ENCODE assay signal across 8 cellular contexts in genomic region chr11:61797263-61797944, GRCh38. TPM values are rescaled to one million over a fixed set of nuclear protein-coding genes. Genes with fewer than 3 reads are reported as not detected.
DNase-seq lines count a peak whose midpoint lies in the region; ATAC-seq and TF ChIP-seq lines count a peak whose summit lies in the region.

No MANE protein-coding gene starts in this region.

- TF ChIP-seq POLR2A in uterus (IDR thresholded peaks at IDR 0.05), result no peak

- H3K9me3 ChIP-seq in uterus, result no peaks in the 10 kb centered on the region

- no peak overlapping the region for H3K9ac ChIP-seq in KMS-11

- peaks cover 66% of the 10 kb centered on the region for H3K36me3 Mint-ChIP-seq in activated T-helper 2 cell treated with anti-CD3 and anti-CD28 coated beads, Interferon-gamma antibody, Interleukin-2, Interleukin-4, amounts not matched to agents 10 μg/mL and 5 μg/mL and 100 μg/mL, durations not matched to agents 14 hours and 24 hours and 36 hours (ENCODE audit: low read depth)

- no peaks in the 10 kb centered on the region for H3K27me3 Mint-ChIP-seq in activated T-helper 2 cell treated with anti-CD3 and anti-CD28 coated beads, Interferon-gamma antibody, Interleukin-2, Interleukin-4, amounts not matched to agents 10 μg/mL and 5 μg/mL and 100 μg/mL, durations not matched to agents 14 hours and 24 hours and 36 hours (ENCODE audit: low read depth)

- H3K4me1 Mint-ChIP-seq in activated T-helper 2 cell treated with anti-CD3 and anti-CD28 coated beads, Interferon-gamma antibody, Interleukin-2, Interleukin-4, amounts not matched to agents 10 μg/mL and 5 μg/mL and 100 μg/mL, durations not matched to agents 14 hours and 24 hours and 36 hours (ENCODE audit: low read depth), result peaks cover 45% of the 10 kb centered on the region

- H3K27ac Mint-ChIP-seq in activated T-helper 2 cell treated with anti-CD3 and anti-CD28 coated beads, Interferon-gamma antibody, Interleukin-2, Interleukin-4, amounts not matched to agents 10 μg/mL and 5 μg/mL and 100 μg/mL, durations not matched to agents 14 hours and 24 hours and 36 hours, result peak overlapping the region; percentile 56

- H3K4me2 ChIP-seq in KMS-11, result no peak overlapping the region

- H3K4me3 Mint-ChIP-seq in activated T-helper 2 cell treated with anti-CD3 and anti-CD28 coated beads, Interferon-gamma antibody, Interleukin-2, Interleukin-4, amounts not matched to agents 10 μg/mL and 5 μg/mL and 100 μg/mL, durations not matched to agents 14 hours and 24 hours and 36 hours (ENCODE audit: low read depth), result no peak overlapping the region

- no peak overlapping the region for H2AFZ ChIP-seq in KMS-11 (ENCODE audit: low read depth)

- TF ChIP-seq CTCF in KMS-11 (conservative IDR thresholded peaks at IDR 0.05; ENCODE audit: low read depth, low read length) (peak; percentile 79), foreskin fibroblast (IDR thresholded peaks at IDR 0.05; ENCODE audit: low read depth, low read length) (peak; percentile 68), omental fat pad (IDR thresholded peaks at IDR 0.05) (peak in 1 of 3 donors; percentile 49), uterus (IDR thresholded peaks at IDR 0.05) (peak; percentile 79 to 97 (median 88))

- H3K4me3 ChIP-seq in KMS-11 (IDR thresholded peaks at IDR 0.05; ENCODE audit: insufficient read depth, low read depth, low read length) (no peak overlapping the region), foreskin fibroblast (ENCODE audit: low read depth in 1 of 2, low read length in 2 of 2) (no peak overlapping the region), uterus (no peak overlapping the region)

- H3K79me2 ChIP-seq in KMS-11 (ENCODE audit: insufficient read depth, low read depth), result peaks cover 49% of the 10 kb centered on the region

- H3K27me3 ChIP-seq in KMS-11 (ENCODE audit: insufficient read depth, low read depth), result no peaks in the 10 kb centered on the region
- H3K27me3 ChIP-seq in uterus, result no peaks in the 10 kb centered on the region

- H3K9me3 Mint-ChIP-seq in activated T-helper 2 cell treated with anti-CD3 and anti-CD28 coated beads, Interferon-gamma antibody, Interleukin-2, Interleukin-4, amounts not matched to agents 10 μg/mL and 5 μg/mL and 100 μg/mL, durations not matched to agents 14 hours and 24 hours and 36 hours, result no peaks in the 10 kb centered on the region

- ATAC-seq in omental fat pad (ENCODE audit: low FRiP score) (peak; percentile 42), GM19397 (IDR thresholded peaks at IDR 0.05; ENCODE audit: unreplicated experiment) (no peak)

- intact Hi-C loops in activated T-helper 2 cell treated with anti-CD3 and anti-CD28 coated beads, Interferon-gamma antibody, Interleukin-2, Interleukin-4, amounts not matched to agents 10 μg/mL and 5 μg/mL and 100 μg/mL, durations not matched to agents 14 hours and 24 hours and 36 hours (cut with micrococcal nuclease), result loop anchor here (1.0 kb wide), 5 partner anchors 19 to 285 kb away; partner anchors contain the start of gene FADS2
- intact Hi-C loops in uterus (cut with DNase I; ENCODE audit: low total_unique reads), result loop anchor here (10.0 kb wide), 1 partner anchor 97 kb away; the partner anchor contains the start of gene FADS3

- peaks cover 4% of the 10 kb centered on the region; the same call in 1 of the 2 replicates for H3K36me3 ChIP-seq in KMS-11 (ENCODE audit: insufficient read depth)
- H3K36me3 ChIP-seq in uterus, result no peaks in the 10 kb centered on the region

- H3K4me1 ChIP-seq in KMS-11 (ENCODE audit: low read depth, poor library complexity, severe bottlenecking) (peaks cover 27% of the 10 kb centered on the region), uterus (peaks cover 4 to 5% of the 10 kb centered on the region in 2 donors)

- DNase-seq in COR-L47 (lab: John Stamatoyannopoulos, UW) (peak; percentile 65), foreskin fibroblast (peak; percentile 75 to 90), omental fat pad (ENCODE audit: low spot score) (peak; percentile 66), uterus (peak; percentile 78 to 86)
- DNase-seq in activated T-helper 2 cell treated with anti-CD3 and anti-CD28 coated beads, Interferon-gamma antibody, Interleukin-2, Interleukin-4, amounts not matched to agents 10 μg/mL and 5 μg/mL and 100 μg/mL, durations not matched to agents 14 hours and 24 hours and 36 hours (ENCODE audit: low spot score), result peak; percentile 58

- peaks cover 4% of the 10 kb centered on the region; the same call in 1 of the 2 replicates for H4K20me1 ChIP-seq in KMS-11 (ENCODE audit: insufficient read depth)

- no peak overlapping the region for H3K27ac ChIP-seq in KMS-11
- peak overlapping the region; percentile 56 to 70 for H3K27ac ChIP-seq in uterus

TF ChIP-seq in PFSK-1, 5 proteins besides CTCF, POLR2A, EP300 and RAD21:
- TF ChIP-seq SIN3A (IDR thresholded peaks at IDR 0.05; ENCODE audit: borderline replicate concordance, insufficient read depth, low read length) (no peak), REST (IDR thresholded peaks at IDR 0.05; ENCODE audit: insufficient read depth in 1 of 2, low read depth in 2 of 2, low read length in 2 of 2) (no peak), FOXP2 (optimal IDR thresholded peaks at IDR 0.05; ENCODE audit: borderline replicate concordance, extremely low read depth, extremely low read length, insufficient read depth) (no peak), POLR2AphosphoS5 (IDR thresholded peaks at IDR 0.05; ENCODE audit: low read depth, low read length) (peak; percentile 51; the same call in 1 of the 2 replicates), TAF1 (IDR thresholded peaks at IDR 0.05; ENCODE audit: borderline replicate concordance, insufficient read depth, low read length) (no peak)
TF ChIP-seq in PFSK-1: peak in this region for 1.

RNA-seq across cellular contexts. Expression of gene FEN1, which starts 4.7 kb away (rescaled TPM):
- polyA plus RNA-seq in PFSK-1 (2012; ENCODE audit: insufficient read length, low read depth), result 37.6 TPM
- 130 and 131 TPM in 2 replicates for total RNA-seq in activated T-helper 2 cell treated with anti-CD3 and anti-CD28 coated beads, Interferon-gamma antibody, Interleukin-2, Interleukin-4, amounts not matched to agents 10 μg/mL and 5 μg/mL and 100 μg/mL, durations not matched to agents 14 hours and 24 hours and 36 hours
- total RNA-seq in omental fat pad (1 to 10 TPM; 4.7 to 8.9 (median 6.7) TPM), uterus (10 to 100 TPM in 1 of 4 donors, 1 to 10 TPM in 2, under 1 TPM in 1; 0.77 to 19.4 (median 6.8) TPM)

RNA-seq across cellular contexts. Expression of gene TMEM258, which starts 5.0 kb away (rescaled TPM):
- polyA plus RNA-seq in PFSK-1 (2012; ENCODE audit: insufficient read length, low read depth), result 247 TPM
- 187 and 192 TPM in 2 replicates for total RNA-seq in activated T-helper 2 cell treated with anti-CD3 and anti-CD28 coated beads, Interferon-gamma antibody, Interleukin-2, Interleukin-4, amounts not matched to agents 10 μg/mL and 5 μg/mL and 100 μg/mL, durations not matched to agents 14 hours and 24 hours and 36 hours
- 10 to 100 TPM; 27.9 to 52.6 (median 43.4) TPM for total RNA-seq in omental fat pad
- 10 to 100 TPM; 14.6 to 96.9 (median 38.7) TPM for total RNA-seq in uterus

RNA-seq across cellular contexts. Expression of gene FADS1, which starts 19.4 kb away (rescaled TPM):
- polyA plus RNA-seq in PFSK-1 (2012; ENCODE audit: insufficient read length, low read depth), result 59.6 TPM
- total RNA-seq in activated T-helper 2 cell treated with anti-CD3 and anti-CD28 coated beads, Interferon-gamma antibody, Interleukin-2, Interleukin-4, amounts not matched to agents 10 μg/mL and 5 μg/mL and 100 μg/mL, durations not matched to agents 14 hours and 24 hours and 36 hours, result 114 and 116 TPM in 2 replicates
- total RNA-seq in omental fat pad (10 to 100 TPM; 20.1 to 49.1 (median 22.0) TPM), uterus (10 to 100 TPM; 23.8 to 57.1 (median 38.3) TPM)

RNA-seq across cellular contexts. Expression of gene FADS2, which starts 30.7 kb away (rescaled TPM):
- polyA plus RNA-seq in PFSK-1 (2012; ENCODE audit: insufficient read length, low read depth), result 10.7 TPM
- 366 and 381 TPM in 2 replicates for total RNA-seq in activated T-helper 2 cell treated with anti-CD3 and anti-CD28 coated beads, Interferon-gamma antibody, Interleukin-2, Interleukin-4, amounts not matched to agents 10 μg/mL and 5 μg/mL and 100 μg/mL, durations not matched to agents 14 hours and 24 hours and 36 hours
- total RNA-seq in omental fat pad (10 to 100 TPM in 3 of 4 donors, 1 to 10 TPM in 1; 7.8 to 40.1 (median 16.2) TPM), uterus (100 to 1,000 TPM in 2 of 4 donors, 10 to 100 TPM in 2; 13.5 to 117 (median 84.9) TPM)

RNA-seq across cellular contexts. Expression of gene MYRF, which starts 45.0 kb away (rescaled TPM):
- 9.3 TPM for polyA plus RNA-seq in PFSK-1 (2012; ENCODE audit: insufficient read length, low read depth)
- 1.8 and 2.6 TPM in 2 replicates for total RNA-seq in activated T-helper 2 cell treated with anti-CD3 and anti-CD28 coated beads, Interferon-gamma antibody, Interleukin-2, Interleukin-4, amounts not matched to agents 10 μg/mL and 5 μg/mL and 100 μg/mL, durations not matched to agents 14 hours and 24 hours and 36 hours
- total RNA-seq in omental fat pad (10 to 100 TPM in 3 of 4 donors, under 1 TPM in 1; 0.16 to 55.1 (median 29.5) TPM), uterus (100 to 1,000 TPM in 1 of 4 donors, 10 to 100 TPM in 2, 1 to 10 TPM in 1; 6.4 to 106 (median 12.7) TPM)
